8 cellular contexts compared by ENCODE assay signal in the genomic region with DNA sequence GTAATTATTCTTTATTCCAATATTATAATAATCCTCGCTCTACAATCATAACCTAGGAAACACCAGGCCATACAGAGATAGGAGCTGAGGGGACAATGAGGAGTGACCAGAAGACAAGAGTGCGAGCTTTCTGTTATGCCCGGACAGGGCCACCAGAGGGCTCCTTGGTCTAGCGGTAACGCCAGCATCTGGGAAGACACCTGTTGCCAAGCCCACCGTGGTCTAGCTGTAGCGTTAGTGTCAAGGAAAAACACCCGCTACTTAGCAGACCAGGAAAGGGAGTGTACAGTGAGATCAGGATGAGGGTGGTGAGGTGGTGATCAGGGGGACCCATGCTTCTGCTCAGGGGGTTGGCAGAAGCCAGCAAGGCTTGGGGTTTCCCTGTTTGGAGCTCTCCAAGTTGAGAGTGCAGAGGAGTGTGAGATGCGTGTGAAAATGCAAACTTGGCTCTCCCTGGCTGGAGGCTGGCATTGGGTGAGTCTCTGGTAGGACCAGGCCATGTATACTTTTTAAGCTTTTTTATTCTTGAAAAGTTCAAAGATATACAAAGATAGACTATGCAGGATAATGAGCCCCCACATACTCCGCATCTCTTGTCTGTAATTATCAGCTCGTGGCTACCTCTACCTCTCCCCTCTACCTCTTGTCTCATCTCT. TPM values are rescaled to one million over a fixed set of nuclear protein-coding genes. Genes with fewer than 3 reads are reported as not detected.
DNase-seq lines count a peak whose midpoint lies in the region; ATAC-seq, FAIRE-seq and TF ChIP-seq lines count a peak whose summit lies in the region.
"Not testable (repeated sequence)": the region's sequence is repeated elsewhere in the genome, so short reads cannot be mapped to it uniquely, and the experiment has no call there.

No MANE protein-coding gene starts in this region.

- not testable (repeated sequence) for H3K9me3 ChIP-seq in kidney (ENCODE audit: control insufficient read depth in 1 of 2, low read length in 2 of 2); ovary; testis

- not testable (repeated sequence) for H3K4me1 Mint-ChIP-seq in activated naive CD8-positive, alpha-beta T cell treated with anti-CD3 and anti-CD28 coated beads, Interleukin-2, amount 50 U/mL, for 24 hours

- WGBS in ovary, 3 donors, result 2 to 6% (median 6%) methylated on average over 6 to 8 of the region's 11 CpGs
- 16 to 29% methylated on average over 8 of the region's 11 CpGs for WGBS in testis, 2 donors

- TF ChIP-seq CTCF in AG10803 (conservative IDR thresholded peaks at IDR 0.05; ENCODE audit: low read length), result peak; percentile 33
- peak; percentile 47 for TF ChIP-seq CTCF in epithelial cell of proximal tubule (conservative IDR thresholded peaks at IDR 0.05; ENCODE audit: low read depth, low read length)
- not testable (repeated sequence) for TF ChIP-seq CTCF in kidney (IDR thresholded peaks at IDR 0.05; ENCODE audit: borderline replicate concordance, extremely low read depth, insufficient read depth)
- TF ChIP-seq CTCF in ovary (IDR thresholded peaks at IDR 0.05), result peak in 2 of 3 donors; percentile 37 to 45
- peak in 1 of 3 experiments; percentile 35 for TF ChIP-seq CTCF in testis (IDR thresholded peaks at IDR 0.05)

- H3K4me3 ChIP-seq in AG10803 (ENCODE audit: low read length); epithelial cell of proximal tubule (ENCODE audit: low read depth, low read length); kidney (ENCODE audit: low read length in 2 of 2); ovary; testis: not testable (repeated sequence)

- TF ChIP-seq RAD21 in Ishikawa (IDR thresholded peaks at IDR 0.05; ENCODE audit: low read depth), result peak; percentile 43; the same call in 1 of the 2 replicates

- not testable (repeated sequence) for TF ChIP-seq EP300 in Ishikawa (IDR thresholded peaks at IDR 0.05; ENCODE audit: borderline replicate concordance); ovary (IDR thresholded peaks at IDR 0.05)

- not testable (repeated sequence) for H3K27ac ChIP-seq in kidney (ENCODE audit: low read depth in 2 of 2, low read length in 2 of 2); ovary; testis

- not testable (repeated sequence) for H3K9ac ChIP-seq in kidney (ENCODE audit: low read length in 2 of 2)

- not testable (repeated sequence) for H3K36me3 Mint-ChIP-seq in activated naive CD8-positive, alpha-beta T cell treated with anti-CD3 and anti-CD28 coated beads, Interleukin-2, amount 50 U/mL, for 24 hours (ENCODE audit: low read depth)

- not testable (repeated sequence) for H3K36me3 ChIP-seq in kidney (ENCODE audit: control insufficient read depth in 1 of 2, insufficient read depth in 2 of 2, low read length in 2 of 2); ovary; testis (ENCODE audit: low read depth, missing control alignments)

- DNase-seq in AG10803 (ENCODE audit: low read depth); epithelial cell of proximal tubule (ENCODE audit: low read depth): not testable (repeated sequence)
- peak; percentile 36 for DNase-seq in activated CD4-positive, CD25-positive, alpha-beta regulatory T cell treated with anti-CD3 and anti-CD28 coated beads, Interleukin-2, amount 50 U/mL, for 72 hours
- DNase-seq in activated naive CD8-positive, alpha-beta T cell treated with anti-CD3 and anti-CD28 coated beads, Interleukin-2, amount 50 U/mL, for 24 hours, result peak; percentile 48
- DNase-seq in kidney, result peak; percentile 50
- DNase-seq in ovary, result peak; percentile 21 to 69 (median 50)
- DNase-seq in testis, result peak; percentile 69

- H3K4me3 Mint-ChIP-seq in activated naive CD8-positive, alpha-beta T cell treated with anti-CD3 and anti-CD28 coated beads, Interleukin-2, amount 50 U/mL, for 24 hours, result not testable (repeated sequence)

- not testable (repeated sequence) for H3K27me3 Mint-ChIP-seq in activated naive CD8-positive, alpha-beta T cell treated with anti-CD3 and anti-CD28 coated beads, Interleukin-2, amount 50 U/mL, for 24 hours

- not testable (repeated sequence) for H3K9me3 Mint-ChIP-seq in activated naive CD8-positive, alpha-beta T cell treated with anti-CD3 and anti-CD28 coated beads, Interleukin-2, amount 50 U/mL, for 24 hours

- TF ChIP-seq POLR2A in ovary (IDR thresholded peaks at IDR 0.05); testis (IDR thresholded peaks at IDR 0.05): not testable (repeated sequence)

- not testable (repeated sequence) for H3K4me1 ChIP-seq in kidney (ENCODE audit: control insufficient read depth in 1 of 2, insufficient read depth in 1 of 2, low read depth in 1 of 2, low read length in 2 of 2); ovary (ENCODE audit: insufficient read depth); testis

- H3K27ac Mint-ChIP-seq in activated naive CD8-positive, alpha-beta T cell treated with anti-CD3 and anti-CD28 coated beads, Interleukin-2, amount 50 U/mL, for 24 hours, result not testable (repeated sequence)

- intact Hi-C loops in kidney (cut with DNase I); ovary (cut with DNase I); testis (cut with DNase I; ENCODE audit: low total_unique reads): not testable (repeated sequence)

- H3K27me3 ChIP-seq in ovary, testis: not testable (repeated sequence)

- not testable (repeated sequence) for FAIRE-seq in kidney (lab: Jason Lieb, UNC)

- not testable (repeated sequence) for ATAC-seq in activated naive CD8-positive, alpha-beta T cell treated with anti-CD3 and anti-CD28 coated beads, Interleukin-2, amount 50 U/mL, for 24 hours

RNA-seq across cellular contexts. Expression of gene POLR2J, which starts 1.4 kb away (rescaled TPM):
- total RNA-seq in epithelial cell of proximal tubule (32.8 and 47.4 TPM in 2 replicates), kidney (42.0 TPM), ovary (10 to 100 TPM; 17.7 to 48.0 (median 40.2) TPM), testis (10 to 100 TPM; 33.9 to 46.0 TPM)
- polyA plus RNA-seq in kidney (ENCODE audit: insufficient read depth, low read depth, low replicate concordance) (117 TPM), ovary (10 to 100 TPM; 41.9 to 77.1 TPM), testis (ENCODE audit: insufficient read depth, low read depth, low replicate concordance) (73.1 TPM)

RNA-seq across cellular contexts. Expression of gene LRWD1, which starts 15.3 kb away (rescaled TPM):
- 27.9 and 30.1 TPM in 2 replicates for total RNA-seq in epithelial cell of proximal tubule
- 14.1 TPM for total RNA-seq in kidney
- 14.0 TPM for polyA plus RNA-seq in kidney (ENCODE audit: insufficient read depth, low read depth, low replicate concordance)
- 10 to 100 TPM; 10.7 to 26.2 (median 14.6) TPM for total RNA-seq in ovary
- 10 to 100 TPM in 1 of 2 donors, 1 to 10 TPM in 1; 3.4 to 12.6 TPM for polyA plus RNA-seq in ovary
- 100 to 1,000 TPM; 221 to 350 TPM for total RNA-seq in testis
- 540 TPM for polyA plus RNA-seq in testis (ENCODE audit: insufficient read depth, low read depth, low replicate concordance)

RNA-seq across cellular contexts. Expression of gene ALKBH4, which starts 15.4 kb away (rescaled TPM):
- total RNA-seq in epithelial cell of proximal tubule (19.3 and 26.9 TPM in 2 replicates), kidney (14.0 TPM), ovary (10 to 100 TPM in 5 of 7 donors, 1 to 10 TPM in 2; 9.8 to 15.5 (median 12.2) TPM), testis (10 to 100 TPM; 26.7 to 27.7 TPM)
- polyA plus RNA-seq in kidney (ENCODE audit: insufficient read depth, low read depth, low replicate concordance) (15.4 TPM), ovary (10 to 100 TPM in 1 of 2 donors, 1 to 10 TPM in 1; 6.2 to 11.9 TPM), testis (ENCODE audit: insufficient read depth, low read depth, low replicate concordance) (9.3 TPM)

RNA-seq across cellular contexts. Expression of gene RASA4B, which starts 37.5 kb away (rescaled TPM):
- total RNA-seq in epithelial cell of proximal tubule (1.4 and 2.3 TPM in 2 replicates), kidney (22.5 TPM), ovary (10 to 100 TPM in 4 of 7 donors, 1 to 10 TPM in 3; 5.3 to 36.2 (median 12.6) TPM), testis (10 to 100 TPM; 11.5 to 15.7 TPM)
- polyA plus RNA-seq in kidney (ENCODE audit: insufficient read depth, low read depth, low replicate concordance) (24.0 TPM), ovary (10 to 100 TPM in 1 of 2 donors, 1 to 10 TPM in 1; 2.1 to 21.1 TPM), testis (ENCODE audit: insufficient read depth, low read depth, low replicate concordance) (18.5 TPM)

RNA-seq across cellular contexts. Expression of gene ORAI2, which starts 46.7 kb away (rescaled TPM):
- total RNA-seq in epithelial cell of proximal tubule, result 35.7 and 46.6 TPM in 2 replicates
- total RNA-seq in kidney, result 45.6 TPM
- 13.8 TPM for polyA plus RNA-seq in kidney (ENCODE audit: insufficient read depth, low read depth, low replicate concordance)
- 10 to 100 TPM in 6 of 7 donors, 1 to 10 TPM in 1; 6.4 to 18.9 (median 16.3) TPM for total RNA-seq in ovary
- polyA plus RNA-seq in ovary, result 10 to 100 TPM in 1 of 2 donors, 1 to 10 TPM in 1; 3.2 to 10.0 TPM
- 10 to 100 TPM in 1 of 2 donors, 1 to 10 TPM in 1; 9.7 to 10.3 TPM for total RNA-seq in testis
- 9.9 TPM for polyA plus RNA-seq in testis (ENCODE audit: insufficient read depth, low read depth, low replicate concordance)
